In genomic region chr17:6666077-6666521, GRCh38 we compare ENCODE assay signal across 8 cellular contexts. TPM values are rescaled to one million over a fixed set of nuclear protein-coding genes. Genes with fewer than 3 reads are reported as not detected.
DNase-seq lines count a peak whose midpoint lies in the region; ATAC-seq and TF ChIP-seq lines count a peak whose summit lies in the region.

No MANE protein-coding gene starts in this region.

- peak; percentile 87 for TF ChIP-seq RAD21 in neural cell (conservative IDR thresholded peaks at IDR 0.05)

- peaks cover 0 to 7% of the 10 kb centered on the region in 2 experiments; a peak in 2 of 3 replicates for H3K36me3 ChIP-seq in HEK293 (ENCODE audit: control insufficient read depth in 2 of 2, insufficient read depth in 1 of 2, low read length in 2 of 2)
- no peaks in the 10 kb centered on the region for H3K36me3 ChIP-seq in neural cell (ENCODE audit: insufficient read depth, low read length)

- H3K4me2 ChIP-seq in neural cell (ENCODE audit: low read length), result no peak overlapping the region

- H3K4me1 ChIP-seq in HEK293 (ENCODE audit: control insufficient read depth, insufficient read depth, low read length), result no peaks in the 10 kb centered on the region

- H3K9me3 ChIP-seq in HEK293 (ENCODE audit: control insufficient read depth, insufficient read depth, low read depth, low read length), result no peaks in the 10 kb centered on the region
- H3K9me3 ChIP-seq in neural cell (ENCODE audit: low read length), result no peaks in the 10 kb centered on the region

- no peak for TF ChIP-seq EP300 in neural cell (conservative IDR thresholded peaks at IDR 0.05; ENCODE audit: poor library complexity, severe bottlenecking)

- H3K27me3 ChIP-seq in neural cell (ENCODE audit: insufficient read depth, low read depth, low read length), result no peaks in the 10 kb centered on the region

- H3K9me2 ChIP-seq in neural cell (ENCODE audit: insufficient read depth, low read length), result no peaks in the 10 kb centered on the region

- TF ChIP-seq CTCF in HEK293 (tag by site-specific recombination; IDR thresholded peaks at IDR 0.05) (peak; percentile 86), foreskin fibroblast (IDR thresholded peaks at IDR 0.05; ENCODE audit: low read depth, low read length) (peak; percentile 94), neural cell (IDR thresholded peaks at IDR 0.05; ENCODE audit: poor library complexity, severe bottlenecking) (peak; percentile 92)

- no peak overlapping the region for H3K27ac ChIP-seq in HEK293 (ENCODE audit: extremely low read depth, low read depth, low read length)
- H3K27ac ChIP-seq in neural cell (ENCODE audit: low read length), result no peak overlapping the region

- no peak overlapping the region for H2AFZ ChIP-seq in neural cell (ENCODE audit: low read depth, low read length)

- DNase-seq in COLO668 (lab: John Stamatoyannopoulos, UW; ENCODE audit: unreplicated experiment), result peak; percentile 43
- DNase-seq in NOMO-1 treated with dmso at 0.1 percent for 144 hours (lab: John Stamatoyannopoulos, UW; ENCODE audit: unreplicated experiment), result peak; percentile 22
- peak; percentile 64 to 68 for DNase-seq in activated T-cell treated with anti-CD3 and anti-CD28 coated beads, Interleukin-2, amount 50 U/mL, for 48 hours
- DNase-seq in foreskin fibroblast, result peak; percentile 68 to 91
- DNase-seq in KG1 (lab: John Stamatoyannopoulos, UW), result no peak

- ATAC-seq in GM21447 (IDR thresholded peaks at IDR 0.05; ENCODE audit: unreplicated experiment), result no peak

- no peaks in the 10 kb centered on the region for H3K79me2 ChIP-seq in neural cell (replicated peaks; ENCODE audit: insufficient read depth, low read length)

- POLR2A ChIA-PET in HEK293 (lab: Yijun Ruan, JAX), result interaction anchor here (1.5 kb wide), 1 partner anchor 25 kb away, joined by 3 read pairs; no protein-coding TSS in a partner anchor

- H4K20me1 ChIP-seq in neural cell (ENCODE audit: insufficient read depth), result no peaks in the 10 kb centered on the region

- CTCF ChIA-PET in HEK293 (lab: Yijun Ruan, JAX), result interaction anchor here (0.6 to 3.2 kb wide), 35 partner anchors 12 to 471 kb away, joined by 3 to 72 read pairs (median 5); partner anchors contain the start of gene SLC13A5

- no peaks in the 10 kb centered on the region for H3F3A ChIP-seq in neural cell (ENCODE audit: insufficient read depth, low read length, poor library complexity, severe bottlenecking)

- H3K9ac ChIP-seq in neural cell (ENCODE audit: low read length), result no peak overlapping the region

- H3K4me3 ChIP-seq in HEK293 (ENCODE audit: low read depth, low read length), result no peak overlapping the region
- no peak overlapping the region for H3K4me3 ChIP-seq in foreskin fibroblast (ENCODE audit: low read depth in 1 of 2, low read length in 2 of 2)
- no peak overlapping the region for H3K4me3 ChIP-seq in neural cell (ENCODE audit: low read length)

TF ChIP-seq in HEK293, 187 proteins besides CTCF, POLR2A, EP300 and RAD21 (continues in another document):
- no peak for TF ChIP-seq ZNF623 (tag by site-specific recombination; IDR thresholded peaks at IDR 0.05)
- TF ChIP-seq TCF7L2 (IDR thresholded peaks at IDR 0.05; ENCODE audit: borderline replicate concordance, low read depth, low read length), result no peak
- peak; percentile 74; the same call in 1 of the 2 replicates for TF ChIP-seq ZSCAN30 (tag by site-specific recombination; IDR thresholded peaks at IDR 0.05)
- TF ChIP-seq ZNF792 (tag by site-specific recombination; IDR thresholded peaks at IDR 0.05), result no peak
- TF ChIP-seq ZNF654 (tag by site-specific recombination; IDR thresholded peaks at IDR 0.05; ENCODE audit: low read depth), result peak; percentile 97
- 0 out of 2 replicates have a peak, but pooled peaks have one; percentile 17 for TF ChIP-seq PBX3 (CRISPR knock-in tag; IDR thresholded peaks at IDR 0.05)
- TF ChIP-seq ZBTB17 (tag by site-specific recombination; IDR thresholded peaks at IDR 0.05), result 0 out of 2 replicates have a peak, but pooled peaks have one; percentile 22

TF ChIP-seq in neural cell, 6 proteins besides CTCF, POLR2A, EP300 and RAD21:
- TF ChIP-seq MXI1 (conservative IDR thresholded peaks at IDR 0.05; ENCODE audit: poor library complexity, severe bottlenecking) (no peak), TAF1 (IDR thresholded peaks at IDR 0.05; ENCODE audit: low read depth) (no peak), SMC3 (conservative IDR thresholded peaks at IDR 0.05; ENCODE audit: poor library complexity) (peak; percentile 86)

RNA-seq across cellular contexts. Expression of gene C17orf100, which starts 14.5 kb away (rescaled TPM):
- 10.3 and 12.4 TPM in 2 replicates for polyA plus RNA-seq in neural cell
- 4.4 and 5.6 TPM in 2 replicates for polyA minus RNA-seq in neural cell

RNA-seq across cellular contexts. Expression of gene MED31, which starts 14.7 kb away (rescaled TPM):
- 27.3 and 29.7 TPM in 2 replicates for polyA plus RNA-seq in neural cell
- 11.3 and 14.1 TPM in 2 replicates for polyA minus RNA-seq in neural cell

RNA-seq across cellular contexts. Expression of gene TXNDC17, which starts 25.2 kb away (rescaled TPM):
- polyA plus RNA-seq in neural cell, result 216 and 245 TPM in 2 replicates
- 46.3 and 81.4 TPM in 2 replicates for polyA minus RNA-seq in neural cell

RNA-seq across cellular contexts. Expression of gene KIAA0753, which starts 25.6 kb away (rescaled TPM):
- polyA plus RNA-seq in neural cell, result 32.3 and 35.0 TPM in 2 replicates
- polyA minus RNA-seq in neural cell, result 38.7 and 40.4 TPM in 2 replicates

RNA-seq across cellular contexts. Expression of gene SLC13A5, which starts 47.1 kb away (rescaled TPM):
- not detected in 2 replicates for polyA plus RNA-seq in neural cell
- not detected in 2 replicates for polyA minus RNA-seq in neural cell
